In genomic region chr10:3701490-3701889, GRCh38 we compare ENCODE assay signal across 25 cellular contexts.
A peak's percentile ranks its signal among the peaks of the same experiment; 100 is the strongest.
DNase-seq lines count a peak whose midpoint lies in the region; ATAC-seq lines count a peak whose summit lies in the region.
"Had no signal": no experiment of that assay in that cellular context is flagged by ENCODE, and none has a peak within 500 bp of the region (broad histone marks: within the 10 kb centered on the region; RNA-seq: fewer than 3 reads in every experiment).

No MANE protein-coding gene starts in this region.

- peaks cover 73% of the 10 kb centered on the region for H3K4me1 ChIP-seq in BLaER1

- H3K27ac Mint-ChIP-seq in stimulated activated memory B cell treated with anti-CD40 and anti-IgM and Interleukin-4, amounts not matched to agents 10 μg/mL and 1 μg/mL and 100 μg/mL, for 72 hours: no peak overlapping the region
- H3K27ac Mint-ChIP-seq in activated CD8-positive, alpha-beta T cell treated with anti-CD3 and anti-CD28 coated beads, Interleukin-2, amount 10 ng/mL, durations not matched to agents 7 days and 5 days: no peak overlapping the region
- H3K27ac Mint-ChIP-seq: CD14-positive monocyte, HFFc6 had no signal

- DNase-seq in NCI-H226 (peak; percentile 23), kidney tubule cell (ENCODE audit: low spot score) (peak; percentile 13)
- DNase-seq in activated CD4-positive, alpha-beta T cell treated with anti-CD3 and anti-CD28 coated beads, Interleukin-2, amount 50 U/mL, for 48 hours: no peak
- DNase-seq in activated CD8-positive, alpha-beta T cell treated with anti-CD3 and anti-CD28 coated beads, Interleukin-2, amount 10 ng/mL, durations not matched to agents 7 days and 5 days: no peak
- DNase-seq: AML-193; DMS79; GM23248; H9; HFFc6; NCI-H1092 treated with DMSO at 0.1 percent for 48 hours; NCI-H2029; NCI-H345; NCI-H524; NCI-H774; NK-92 treated with Interleukin-12 subunit alpha and Interleukin-12 subunit beta, amount 100 ng/mL, for 24 hours; SIG-M5; SK-N-SH had no signal

- no peaks in the 10 kb centered on the region for H3K9me3 ChIP-seq in BLaER1
- H3K9me3 ChIP-seq: SK-N-SH had no signal

- H3K36me3 ChIP-seq in BLaER1: no peaks in the 10 kb centered on the region

- H3K27me3 ChIP-seq in BLaER1: no peaks in the 10 kb centered on the region

- H3K9ac ChIP-seq in BLaER1: peak overlapping the region; percentile 14; the same call in 1 of the 2 replicates
- H3K9ac ChIP-seq: GM23248, SK-N-SH had no signal

- H3K4me2 ChIP-seq in BLaER1: peak overlapping the region; percentile 88
- H3K4me2 ChIP-seq: SK-N-SH had no signal

- H3K4me3 ChIP-seq in BLaER1: peak overlapping the region; percentile 22; the same call in 1 of the 2 replicates
- H3K4me3 ChIP-seq: GM23248, K562 had no signal

- H3K36me3 Mint-ChIP-seq in stimulated activated memory B cell treated with anti-CD40 and anti-IgM and Interleukin-4, amounts not matched to agents 10 μg/mL and 1 μg/mL and 100 μg/mL, for 72 hours: no peaks in the 10 kb centered on the region
- H3K36me3 Mint-ChIP-seq in activated CD8-positive, alpha-beta T cell treated with anti-CD3 and anti-CD28 coated beads, Interleukin-2, amount 10 ng/mL, durations not matched to agents 7 days and 5 days (ENCODE audit: low read depth): no peaks in the 10 kb centered on the region
- H3K36me3 Mint-ChIP-seq: CD14-positive monocyte had no signal

- H4K20me1 ChIP-seq in BLaER1: no peaks in the 10 kb centered on the region

- CTCF ChIA-PET in activated CD8-positive, alpha-beta T cell treated with anti-CD3 and anti-CD28 coated beads, Interleukin-2, amount 10 ng/mL, durations not matched to agents 7 days and 5 days (lab: Charles Lee): no interaction called here

- H3K4me3 Mint-ChIP-seq in stimulated activated memory B cell treated with anti-CD40 and anti-IgM and Interleukin-4, amounts not matched to agents 10 μg/mL and 1 μg/mL and 100 μg/mL, for 72 hours: no peak overlapping the region
- H3K4me3 Mint-ChIP-seq in activated CD8-positive, alpha-beta T cell treated with anti-CD3 and anti-CD28 coated beads, Interleukin-2, amount 10 ng/mL, durations not matched to agents 7 days and 5 days: no peak overlapping the region
- H3K4me3 Mint-ChIP-seq: CD14-positive monocyte, H9, HFFc6 had no signal

- H3K4me1 Mint-ChIP-seq in stimulated activated memory B cell treated with anti-CD40 and anti-IgM and Interleukin-4, amounts not matched to agents 10 μg/mL and 1 μg/mL and 100 μg/mL, for 72 hours: peaks cover 8% of the 10 kb centered on the region
- peaks cover 14% of the 10 kb centered on the region for H3K4me1 Mint-ChIP-seq in activated CD8-positive, alpha-beta T cell treated with anti-CD3 and anti-CD28 coated beads, Interleukin-2, amount 10 ng/mL, durations not matched to agents 7 days and 5 days (ENCODE audit: low read depth)

- H3K27ac ChIP-seq in BLaER1: peak overlapping the region; percentile 13
- H3K27ac ChIP-seq: GM23248, HL-60 had no signal

- POLR2A ChIA-PET in activated CD8-positive, alpha-beta T cell treated with anti-CD3 and anti-CD28 coated beads, Interleukin-2, amount 10 ng/mL, durations not matched to agents 7 days and 5 days (lab: Charles Lee): no interaction called here

- H3K27me3 Mint-ChIP-seq in stimulated activated memory B cell treated with anti-CD40 and anti-IgM and Interleukin-4, amounts not matched to agents 10 μg/mL and 1 μg/mL and 100 μg/mL, for 72 hours: no peaks in the 10 kb centered on the region
- peaks cover 16% of the 10 kb centered on the region for H3K27me3 Mint-ChIP-seq in activated CD8-positive, alpha-beta T cell treated with anti-CD3 and anti-CD28 coated beads, Interleukin-2, amount 10 ng/mL, durations not matched to agents 7 days and 5 days (ENCODE audit: low read depth)

- H3K9me3 Mint-ChIP-seq in stimulated activated memory B cell treated with anti-CD40 and anti-IgM and Interleukin-4, amounts not matched to agents 10 μg/mL and 1 μg/mL and 100 μg/mL, for 72 hours: no peaks in the 10 kb centered on the region
- no peaks in the 10 kb centered on the region for H3K9me3 Mint-ChIP-seq in activated CD8-positive, alpha-beta T cell treated with anti-CD3 and anti-CD28 coated beads, Interleukin-2, amount 10 ng/mL, durations not matched to agents 7 days and 5 days (ENCODE audit: insufficient read depth)
- H3K9me3 Mint-ChIP-seq: HFFc6 had no signal

- peak; percentile 31 for ATAC-seq in stimulated activated memory B cell treated with anti-CD40 and anti-IgM and Interleukin-4, amounts not matched to agents 10 μg/mL and 1 μg/mL and 100 μg/mL, for 72 hours
- no peak for ATAC-seq in GM21515 (IDR thresholded peaks at IDR 0.05; ENCODE audit: unreplicated experiment)
- ATAC-seq in activated CD8-positive, alpha-beta T cell treated with anti-CD3 and anti-CD28 coated beads, Interleukin-2, amount 10 ng/mL, durations not matched to agents 7 days and 5 days: no peak
- ATAC-seq: HepG2, K562, Panc1 had no signal

Comparison
In these comparisons a context has a peak if more than half of its experiments do, and no peak if none do; other contexts are left out.
1. DNase-seq: peak in NCI-H226 (single experiment) and kidney tubule cell (single experiment); none in activated CD4-positive, alpha-beta T cell treated with anti-CD3 and anti-CD28 coated beads, Interleukin-2, amount 50 U/mL, for 48 hours (0 of 2) and activated CD8-positive, alpha-beta T cell treated with anti-CD3 and anti-CD28 coated beads, Interleukin-2, amount 10 ng/mL, durations not matched to agents 7 days and 5 days (single experiment).